In the genomic region with DNA sequence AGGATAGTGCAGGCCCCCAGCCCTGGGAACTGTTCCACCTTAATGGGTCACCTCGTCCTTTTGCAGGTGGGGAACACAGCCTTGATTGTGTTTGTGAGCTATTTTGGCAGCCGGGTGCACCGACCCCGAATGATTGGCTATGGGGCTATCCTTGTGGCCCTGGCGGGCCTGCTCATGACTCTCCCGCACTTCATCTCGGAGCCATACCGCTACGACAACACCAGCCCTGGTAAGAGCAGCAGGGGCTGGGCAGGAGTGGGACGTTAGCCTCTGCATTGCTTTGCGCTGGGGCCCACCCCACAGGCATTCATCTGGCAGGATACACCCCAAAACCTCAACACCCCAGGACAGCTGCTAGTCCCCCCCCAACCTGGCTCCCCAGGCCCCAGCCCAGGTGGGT, we compare ENCODE assay signal across 1 cellular context.
TF ChIP-seq lines count a peak whose summit lies in the region.

No MANE protein-coding gene starts in this region.

TF ChIP-seq in HepG2, 621 proteins besides CTCF, POLR2A, EP300 and RAD21 (continued from another document):
- TF ChIP-seq, protein P1, sequence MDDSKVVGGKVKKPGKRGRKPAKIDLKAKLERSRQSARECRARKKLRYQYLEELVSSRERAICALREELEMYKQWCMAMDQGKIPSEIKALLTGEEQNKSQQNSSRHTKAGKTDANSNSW (CRISPR knock-in tag; IDR thresholded peaks at IDR 0.05; ENCODE audit: borderline replicate concordance): no peak
- TF ChIP-seq ZBTB38 (CRISPR knock-in tag; IDR thresholded peaks at IDR 0.05) (peak; percentile 58; the same call in 1 of the 2 replicates), ZBTB33 (CRISPR knock-in tag; IDR thresholded peaks at IDR 0.05) (peak; percentile 30; the same call in 1 of the 2 replicates)
